9 cellular contexts compared by ENCODE assay signal in genomic region chr3:182837855-182838454, GRCh38. TPM values are rescaled to one million over a fixed set of nuclear protein-coding genes. Genes with fewer than 3 reads are reported as not detected.
DNase-seq lines count a peak whose midpoint lies in the region; TF ChIP-seq lines count a peak whose summit lies in the region.
"Had no signal": no experiment of that assay in that cellular context is flagged by ENCODE, and none has a peak within 500 bp of the region (broad histone marks: within the 10 kb centered on the region; RNA-seq: fewer than 3 reads in every experiment).

No MANE protein-coding gene starts in this region.

- no peaks in the 10 kb centered on the region for H3K9me3 Mint-ChIP-seq in neural crest cell

- no peak for TF ChIP-seq POLR2A in NB4 (IDR thresholded peaks at IDR 0.05; ENCODE audit: extremely low read depth, insufficient read length)

- H3K27me3 Mint-ChIP-seq in neural crest cell (ENCODE audit: low read depth), result no peaks in the 10 kb centered on the region

- in situ Hi-C loops in G401 (cut with HindIII; ENCODE audit: low sequenced_read_pairs), result no loop called here

- no peak overlapping the region for H3K4me3 ChIP-seq in NB4 (ENCODE audit: low read depth, low read length)

- no peaks in the 10 kb centered on the region for H3K4me1 Mint-ChIP-seq in neural crest cell

- DNase-seq in DMS53 (lab: John Stamatoyannopoulos, UW), result peak; percentile 60
- DNase-seq in NB4 (ENCODE audit: low read depth), result peak; percentile 28
- peak; percentile 20 for DNase-seq in cerebellar cortex (ENCODE audit: low spot score)
- no peak for DNase-seq in neural crest cell (ENCODE audit: low read depth, low spot score)
- DNase-seq in G401 (ENCODE audit: low spot score), result no peak
- DNase-seq in SK-N-DZ (ENCODE audit: low spot score), result no peak
- DNase-seq in stimulated activated CD4-positive, alpha-beta T cell treated with anti-CD3 and anti-CD28 coated beads, Interleukin-15, amount 100 ng/mL, for 24 hours, result no peak
- DNase-seq in Ammon's horn (ENCODE audit: low spot score), result no peak
- DNase-seq: activated CD8-positive, alpha-beta memory T cell treated with anti-CD3 and anti-CD28 coated beads for 24 hours had no signal

- TF ChIP-seq CTCF in NB4 (IDR thresholded peaks at IDR 0.05; ENCODE audit: low read depth, low read length) (no peak), neural crest cell (conservative IDR thresholded peaks at IDR 0.05) (peak; percentile 71)

- H3K4me3 Mint-ChIP-seq in neural crest cell, result no peak overlapping the region

- peaks cover 8% of the 10 kb centered on the region for H3K36me3 Mint-ChIP-seq in neural crest cell (ENCODE audit: low read depth)

- no peak overlapping the region for H3K27ac Mint-ChIP-seq in neural crest cell (ENCODE audit: unreplicated experiment)

RNA-seq across cellular contexts. Expression of gene ATP11B, which starts 44.7 kb away (rescaled TPM):
- 46.2 and 51.7 TPM in 2 replicates for total RNA-seq in neural crest cell
- 29.8 and 48.5 TPM in 2 replicates for total RNA-seq in G401 (2014; rRNA removed; shearing (Covaris generic))
- 9.5 and 10.1 TPM in 2 replicates for polyA plus RNA-seq in SK-N-DZ (2014; cell fraction: cytosol; rRNA removed)
- polyA plus RNA-seq in SK-N-DZ (2014; cell fraction: nucleus; rRNA removed), result 18.1 and 18.4 TPM in 2 replicates

Comparison
In these comparisons a context has a peak if more than half of its experiments do, and no peak if none do; other contexts are left out.
1. DNase-seq: peak in DMS53 (single experiment), NB4 (single experiment) and cerebellar cortex (single experiment); none in neural crest cell (single experiment), G401 (single experiment), SK-N-DZ (single experiment), stimulated activated CD4-positive, alpha-beta T cell treated with anti-CD3 and anti-CD28 coated beads, Interleukin-15, amount 100 ng/mL, for 24 hours (single experiment) and Ammon's horn (single experiment).